Comparison of ENCODE assay signal across 11 cellular contexts in genomic region chr20:46357030-46357514, GRCh38. TPM values are rescaled to one million over a fixed set of nuclear protein-coding genes. Genes with fewer than 3 reads are reported as not detected.
DNase-seq lines count a peak whose midpoint lies in the region; ATAC-seq and TF ChIP-seq lines count a peak whose summit lies in the region.
"Had no signal": no experiment of that assay in that cellular context is flagged by ENCODE, and none has a peak within 500 bp of the region (broad histone marks: within the 10 kb centered on the region; RNA-seq: fewer than 3 reads in every experiment).

No MANE protein-coding gene starts in this region.

- H3F3A ChIP-seq in smooth muscle cell (ENCODE audit: low read depth) = no peaks in the 10 kb centered on the region

- peaks cover 0 to 47% (median 16%) of the 10 kb centered on the region in 5 donors for H3K36me3 ChIP-seq in subcutaneous abdominal adipose tissue (ENCODE audit: control insufficient read depth in 5 of 5, insufficient read depth in 5 of 5, low read length in 5 of 5)
- no peaks in the 10 kb centered on the region for H3K36me3 ChIP-seq in smooth muscle cell (ENCODE audit: low read depth)

- H2AFZ ChIP-seq in smooth muscle cell (ENCODE audit: low read depth) = no peak overlapping the region

- peaks cover 17% of the 10 kb centered on the region for H3K4me1 Mint-ChIP-seq in T-helper 2 cell treated with Interferon-gamma antibody and Interleukin-4, amounts not matched to agents 5 μg/mL and 100 μg/mL, for 36 hours (ENCODE audit: low read depth)
- peaks cover 27% of the 10 kb centered on the region for H3K4me1 Mint-ChIP-seq in activated T-helper 17 cell treated with anti-CD3 and anti-CD28 coated beads, Interleukin-2, amount 50 U/mL, for 72 hours

- no peak for DNase-seq in T-helper 2 cell treated with Interferon-gamma antibody and Interleukin-4, amounts not matched to agents 5 μg/mL and 100 μg/mL, for 36 hours (ENCODE audit: low spot score)
- DNase-seq in T-helper 2 cell (no peak), NCI-H1436 treated with DMSO at 0.1 percent for 48 hours (lab: John Stamatoyannopoulos, UW) (no peak), smooth muscle cell (lab: John Stamatoyannopoulos, UW; ENCODE audit: unreplicated experiment) (no peak)
- DNase-seq: ACHN, OCI-M1 had no signal

- no peak overlapping the region for H3K4me3 Mint-ChIP-seq in T-helper 2 cell treated with Interferon-gamma antibody and Interleukin-4, amounts not matched to agents 5 μg/mL and 100 μg/mL, for 36 hours
- H3K4me3 Mint-ChIP-seq in activated T-helper 17 cell treated with anti-CD3 and anti-CD28 coated beads, Interleukin-2, amount 50 U/mL, for 72 hours = no peak overlapping the region

- peak overlapping the region; percentile 20 for H3K27ac Mint-ChIP-seq in T-helper 2 cell treated with Interferon-gamma antibody and Interleukin-4, amounts not matched to agents 5 μg/mL and 100 μg/mL, for 36 hours
- H3K27ac Mint-ChIP-seq in activated T-helper 17 cell treated with anti-CD3 and anti-CD28 coated beads, Interleukin-2, amount 50 U/mL, for 72 hours = peak overlapping the region; percentile 70

- H3K4me2 ChIP-seq in smooth muscle cell = no peak overlapping the region

- TF ChIP-seq CTCF in smooth muscle cell (IDR thresholded peaks at IDR 0.05; ENCODE audit: borderline replicate concordance, insufficient read depth, poor library complexity, severe bottlenecking) = no peak

- peak overlapping the region; percentile 53 for H3K27ac ChIP-seq in layer of hippocampus (ENCODE audit: low read depth, low read length)
- no peak overlapping the region for H3K27ac ChIP-seq in subcutaneous abdominal adipose tissue (ENCODE audit: low read depth, low read length)
- H3K27ac ChIP-seq in smooth muscle cell (ENCODE audit: low read depth) = no peak overlapping the region

- peaks cover 51% of the 10 kb centered on the region for H4K20me1 ChIP-seq in smooth muscle cell (ENCODE audit: low read depth)

- H3K9me3 ChIP-seq in subcutaneous abdominal adipose tissue (ENCODE audit: control insufficient read depth in 5 of 5, low read length in 5 of 5) (no peaks in the 10 kb centered on the region), smooth muscle cell (replicated peaks; ENCODE audit: low read depth) (no peaks in the 10 kb centered on the region)

- H3K4me1 ChIP-seq in subcutaneous abdominal adipose tissue (ENCODE audit: control insufficient read depth in 5 of 5, insufficient read depth in 5 of 5, low read length in 5 of 5) (peaks cover 11 to 53% (median 49%) of the 10 kb centered on the region in 5 donors), smooth muscle cell (ENCODE audit: low read depth) (no peaks in the 10 kb centered on the region)

- H3K4me3 ChIP-seq in subcutaneous abdominal adipose tissue (ENCODE audit: low read depth in 1 of 5, low read length in 5 of 5) (peak overlapping the region in 1 of 5 donors; percentile 4), smooth muscle cell (no peak overlapping the region)

- peak overlapping the region in 3 of 5 donors; percentile 12 to 39 (median 34) for H3K9ac ChIP-seq in subcutaneous abdominal adipose tissue (ENCODE audit: low read length in 5 of 5)
- H3K9ac ChIP-seq in smooth muscle cell (ENCODE audit: low read depth) = no peak overlapping the region

- WGBS in smooth muscle cell (ENCODE audit: low lambda C conversion rate) = 89% methylated on average over 13 of the region's 13 CpGs

- H3K9me3 Mint-ChIP-seq in T-helper 2 cell treated with Interferon-gamma antibody and Interleukin-4, amounts not matched to agents 5 μg/mL and 100 μg/mL, for 36 hours = no peaks in the 10 kb centered on the region
- H3K9me3 Mint-ChIP-seq in activated T-helper 17 cell treated with anti-CD3 and anti-CD28 coated beads, Interleukin-2, amount 50 U/mL, for 72 hours = no peaks in the 10 kb centered on the region

- H3K79me2 ChIP-seq in smooth muscle cell (ENCODE audit: low read depth) = peaks cover 7% of the 10 kb centered on the region

- ATAC-seq in activated T-helper 17 cell treated with anti-CD3 and anti-CD28 coated beads, Interleukin-2, amount 50 U/mL, for 72 hours (replicated peaks) = no peak
- no peak for ATAC-seq in HG03135 (IDR thresholded peaks at IDR 0.05; ENCODE audit: unreplicated experiment)

- no peaks in the 10 kb centered on the region for H3K27me3 Mint-ChIP-seq in T-helper 2 cell treated with Interferon-gamma antibody and Interleukin-4, amounts not matched to agents 5 μg/mL and 100 μg/mL, for 36 hours (ENCODE audit: low read depth)
- no peaks in the 10 kb centered on the region for H3K27me3 Mint-ChIP-seq in activated T-helper 17 cell treated with anti-CD3 and anti-CD28 coated beads, Interleukin-2, amount 50 U/mL, for 72 hours

- peaks cover 18% of the 10 kb centered on the region for H3K36me3 Mint-ChIP-seq in T-helper 2 cell treated with Interferon-gamma antibody and Interleukin-4, amounts not matched to agents 5 μg/mL and 100 μg/mL, for 36 hours (ENCODE audit: low read depth)
- H3K36me3 Mint-ChIP-seq in activated T-helper 17 cell treated with anti-CD3 and anti-CD28 coated beads, Interleukin-2, amount 50 U/mL, for 72 hours (ENCODE audit: low read depth) = peaks cover 65% of the 10 kb centered on the region

- H3K27me3 ChIP-seq in layer of hippocampus (ENCODE audit: control insufficient read depth, insufficient read depth, low read length) = no peaks in the 10 kb centered on the region
- H3K27me3 ChIP-seq in subcutaneous abdominal adipose tissue (ENCODE audit: control insufficient read depth in 5 of 5, insufficient read depth in 4 of 5, low read length in 5 of 5) = no peaks in the 10 kb centered on the region
- H3K27me3 ChIP-seq in smooth muscle cell (ENCODE audit: low read depth) = no peaks in the 10 kb centered on the region

RNA-seq across cellular contexts. Expression of gene CDH22, which starts 48.8 kb away (rescaled TPM):
- not detected for total RNA-seq in activated T-helper 17 cell treated with anti-CD3 and anti-CD28 coated beads, Interleukin-2, amount 50 U/mL, for 72 hours
- total RNA-seq in smooth muscle cell = not detected in 2 replicates
- not detected in 2 replicates for polyA plus RNA-seq in smooth muscle cell
- total RNA-seq: bronchial epithelial cell had no signal

RNA-seq across cellular contexts. Expression of gene ELMO2, which starts 49.3 kb away (rescaled TPM):
- total RNA-seq in activated T-helper 17 cell treated with anti-CD3 and anti-CD28 coated beads, Interleukin-2, amount 50 U/mL, for 72 hours = 10 to 100 TPM; 54.6 to 57.2 TPM
- total RNA-seq in smooth muscle cell = 24.9 and 43.0 TPM in 2 replicates
- 33.1 and 37.9 TPM in 2 replicates for polyA plus RNA-seq in smooth muscle cell
